ENCODE assay signal across 8 cellular contexts in genomic region chr10:30002438-30003266, GRCh38. TPM values are rescaled to one million over a fixed set of nuclear protein-coding genes. Genes with fewer than 3 reads are reported as not detected.
DNase-seq lines count a peak whose midpoint lies in the region; ATAC-seq and TF ChIP-seq lines count a peak whose summit lies in the region.

No MANE protein-coding gene starts in this region.

- ATAC-seq in mucosa of descending colon: peak; percentile 78

- H3K4me3 ChIP-seq in H7 (ENCODE audit: insufficient read depth, low read depth, low read length) (no peak overlapping the region), endodermal cell (ENCODE audit: low read length) (no peak overlapping the region), mucosa of descending colon (no peak overlapping the region)

- POLR2A ChIA-PET in activated CD4-positive, alpha-beta memory T cell treated with anti-CD3 and anti-CD28 coated beads for 36 hours (lab: Charles Lee): interaction anchor here (0.6 kb wide), 1 partner anchor 25 kb away, joined by 3 read pairs; no protein-coding TSS in a partner anchor

- H3K9me3 ChIP-seq in endodermal cell (ENCODE audit: control insufficient read depth, low read length) (no peaks in the 10 kb centered on the region), mucosa of descending colon (no peaks in the 10 kb centered on the region)

- H3K27me3 ChIP-seq in H7 (ENCODE audit: control insufficient read depth, insufficient read depth, low read length) (no peaks in the 10 kb centered on the region), endodermal cell (ENCODE audit: control insufficient read depth, insufficient read depth, low read length, poor library complexity, severe bottlenecking) (no peaks in the 10 kb centered on the region)

- no peaks in the 10 kb centered on the region for H3K36me3 ChIP-seq in H7 (replicated peaks; ENCODE audit: control insufficient read depth, insufficient read depth, low read length)
- H3K36me3 ChIP-seq in endodermal cell (ENCODE audit: control insufficient read depth, insufficient read depth, low read length): no peaks in the 10 kb centered on the region
- H3K36me3 ChIP-seq in mucosa of descending colon (ENCODE audit: low read depth): no peaks in the 10 kb centered on the region

- no peaks in the 10 kb centered on the region for H3K36me3 Mint-ChIP-seq in activated CD4-positive, alpha-beta memory T cell treated with anti-CD3 and anti-CD28 coated beads for 36 hours
- H3K36me3 Mint-ChIP-seq in endodermal cell (ENCODE audit: low read depth): no peaks in the 10 kb centered on the region

- peaks cover 8% of the 10 kb centered on the region for H3K4me1 Mint-ChIP-seq in activated CD4-positive, alpha-beta memory T cell treated with anti-CD3 and anti-CD28 coated beads for 36 hours (ENCODE audit: low read depth)
- peaks cover 18% of the 10 kb centered on the region for H3K4me1 Mint-ChIP-seq in endodermal cell

- TF ChIP-seq CTCF in endodermal cell (conservative IDR thresholded peaks at IDR 0.05) (peak; percentile 95), mucosa of descending colon (IDR thresholded peaks at IDR 0.05) (peak; percentile 51)

- CTCF ChIA-PET in activated CD4-positive, alpha-beta memory T cell treated with anti-CD3 and anti-CD28 coated beads for 36 hours (lab: Charles Lee): interaction anchor here (0.7 to 3.0 kb wide), 12 partner anchors 10 to 589 kb away, joined by 3 to 17 read pairs (median 4); no protein-coding TSS in a partner anchor

- peak; percentile 46 for DNase-seq in COLO668 (lab: John Stamatoyannopoulos, UW; ENCODE audit: unreplicated experiment)
- DNase-seq in H7: peak; percentile 80
- DNase-seq in NCI-H82 (lab: John Stamatoyannopoulos, UW): peak; percentile 72
- DNase-seq in activated CD4-positive, alpha-beta memory T cell treated with anti-CD3 and anti-CD28 coated beads for 36 hours: peak; percentile 77
- DNase-seq in endodermal cell: peak; percentile 96
- DNase-seq in mucosa of descending colon: peak; percentile 56 to 81 (median 75)
- peak; percentile 7 to 25 for DNase-seq in stimulated activated CD8-positive, alpha-beta memory T cell treated with anti-CD3 and anti-CD28 coated beads, Interleukin-4, amount 100 ng/mL, for 1 hour (ENCODE audit: low read depth in 2 of 2, low spot score in 1 of 2)
- no peak for DNase-seq in cortex of kidney (lab: John Stamatoyannopoulos, UW)

- no peak overlapping the region for H3K27ac ChIP-seq in endodermal cell (ENCODE audit: low read depth, low read length)

- H3K4me3 Mint-ChIP-seq in activated CD4-positive, alpha-beta memory T cell treated with anti-CD3 and anti-CD28 coated beads for 36 hours: no peak overlapping the region
- H3K4me3 Mint-ChIP-seq in endodermal cell: no peak overlapping the region

- H3K4me1 ChIP-seq in endodermal cell (ENCODE audit: control insufficient read depth, insufficient read depth, low read length) (no peaks in the 10 kb centered on the region), mucosa of descending colon (ENCODE audit: low read depth) (peaks cover 2% of the 10 kb centered on the region)

- no peaks in the 10 kb centered on the region for H3K9me3 Mint-ChIP-seq in activated CD4-positive, alpha-beta memory T cell treated with anti-CD3 and anti-CD28 coated beads for 36 hours
- no peaks in the 10 kb centered on the region for H3K9me3 Mint-ChIP-seq in endodermal cell

- H3K9ac ChIP-seq in endodermal cell (ENCODE audit: extremely low read depth, low read length, poor library complexity, severe bottlenecking): no peak overlapping the region

- H3K27me3 Mint-ChIP-seq in activated CD4-positive, alpha-beta memory T cell treated with anti-CD3 and anti-CD28 coated beads for 36 hours: peaks cover 44% of the 10 kb centered on the region
- peaks cover 14% of the 10 kb centered on the region for H3K27me3 Mint-ChIP-seq in endodermal cell (ENCODE audit: insufficient read depth)

- WGBS in endodermal cell (ENCODE audit: insufficient coverage in 1 of 2, insufficient read length in 1 of 2), 2 experiments: 42 to 43% methylated on average over 13 to 16 of the region's 16 CpGs

- H3K27ac Mint-ChIP-seq in activated CD4-positive, alpha-beta memory T cell treated with anti-CD3 and anti-CD28 coated beads for 36 hours: no peak overlapping the region
- H3K27ac Mint-ChIP-seq in endodermal cell: no peak overlapping the region

- intact Hi-C loops in activated CD4-positive, alpha-beta memory T cell treated with anti-CD3 and anti-CD28 coated beads for 36 hours (cut with micrococcal nuclease): loop anchor here (10.0 kb wide), 1 partner anchor 372 kb away; no protein-coding TSS in a partner anchor
- intact Hi-C loops in mucosa of descending colon (cut with DNase I, micrococcal nuclease): no loop called here

RNA-seq across cellular contexts. Expression of gene JCAD, which starts 56.7 kb away (rescaled TPM):
- 2.5 and 3.9 TPM in 2 replicates for total RNA-seq in H7 (2014; rRNA removed; shearing (Covaris generic))
- total RNA-seq in activated CD4-positive, alpha-beta memory T cell treated with anti-CD3 and anti-CD28 coated beads for 36 hours: under 1 TPM in 1 of 2 experiments, not detected in 1; 0.05 TPM
- 10 to 100 TPM; 40.8 to 52.2 TPM for total RNA-seq in endodermal cell
- 8.5 TPM for polyA plus RNA-seq in endodermal cell (2013, experiment 1 of 2)
- 8.9 TPM for polyA plus RNA-seq in endodermal cell (2013, experiment 2 of 2)
- total RNA-seq in mucosa of descending colon: 100 to 1,000 TPM in 1 of 3 donors, 1 to 10 TPM in 2; 4.9 to 256 (median 9.0) TPM
